In genomic region chr7:9785211-9785610, GRCh38 we compare ENCODE assay signal across 28 cellular contexts.
"Had no signal": no experiment of that assay in that cellular context is flagged by ENCODE, and none has a peak within 500 bp of the region (broad histone marks: within the 10 kb centered on the region; RNA-seq: fewer than 3 reads in every experiment).

No MANE protein-coding gene starts in this region.

- ATAC-seq: activated naive CD4-positive, alpha-beta T cell treated with anti-CD3 and anti-CD28 coated beads, Interleukin-2, amount 50 U/mL, for 72 hours; activated naive CD8-positive, alpha-beta T cell treated with anti-CD3 and anti-CD28 coated beads, Interleukin-2, amount 50 U/mL, for 24 hours; activated T-cell treated with anti-CD3 and anti-CD28 coated beads, Interleukin-2, amount 50 U/mL, for 4 hours; activated T-cell treated with anti-CD3 and anti-CD28 coated beads, Interleukin-2, amount 50 U/mL, for 72 hours; activated T-helper 17 cell treated with anti-CD3 and anti-CD28 coated beads, Interleukin-2, amount 50 U/mL, for 72 hours; body of pancreas had no signal

- DNase-seq: activated effector memory CD4-positive, alpha-beta T cell treated with anti-CD3 and anti-CD28 coated beads, Interleukin-2, amount 50 U/mL, for 16 hours; activated effector memory CD4-positive, alpha-beta T cell treated with Interleukin-2 at 50 U/mL for 16 hours; activated gamma-delta T cell; activated gamma-delta T cell treated with Interleukin-2 at 50 U/mL for 16 hours; activated naive CD4-positive, alpha-beta T cell; activated naive CD4-positive, alpha-beta T cell treated with anti-CD3 and anti-CD28 coated beads for 36 hours; activated naive CD4-positive, alpha-beta T cell treated with anti-CD3 and anti-CD28 coated beads, Interleukin-2, amount 10 ng/mL, durations not matched to agents 7 days and 5 days; activated naive CD4-positive, alpha-beta T cell treated with anti-CD3 and anti-CD28 coated beads, Interleukin-2, amount 50 U/mL, for 16 hours; activated naive CD4-positive, alpha-beta T cell treated with Interleukin-2 at 50 U/mL for 16 hours; activated naive CD8-positive, alpha-beta T cell treated with anti-CD3 and anti-CD28 coated beads for 36 hours; activated naive CD8-positive, alpha-beta T cell treated with anti-CD3 and anti-CD28 coated beads, Interleukin-2, amount 10 ng/mL, durations not matched to agents 7 days and 5 days; activated naive CD8-positive, alpha-beta T cell treated with anti-CD3 and anti-CD28 coated beads, Interleukin-2, amount 50 U/mL, for 24 hours; activated T-cell treated with anti-CD3 and anti-CD28 coated beads, Interleukin-2, amount 50 U/mL, for 1 hour; activated T-cell treated with anti-CD3 and anti-CD28 coated beads, Interleukin-2, amount 50 U/mL, for 24 hours; activated T-cell treated with anti-CD3 and anti-CD28 coated beads, Interleukin-2, amount 50 U/mL, for 4 hours; activated T-cell treated with anti-CD3 and anti-CD28 coated beads, Interleukin-2, amount 50 U/mL, for 48 hours; activated T-cell treated with anti-CD3 and anti-CD28 coated beads, Interleukin-2, amount 50 U/mL, for 72 hours; adrenal gland; amniotic stem cell; amygdala; anterior cingulate cortex; aorta; body of pancreas; brain microvascular endothelial cell; central memory CD4-positive, alpha-beta T cell; cerebellar nuclear complex had no signal
